15 cellular contexts compared by ENCODE assay signal in genomic region chr7:542131-542934, GRCh38. TPM values are rescaled to one million over a fixed set of nuclear protein-coding genes. Genes with fewer than 3 reads are reported as not detected.
DNase-seq lines count a peak whose midpoint lies in the region; ATAC-seq, FAIRE-seq and TF ChIP-seq lines count a peak whose summit lies in the region.
"Had no signal": no experiment of that assay in that cellular context is flagged by ENCODE, and none has a peak within 500 bp of the region (broad histone marks: within the 10 kb centered on the region; RNA-seq: fewer than 3 reads in every experiment).

No MANE protein-coding gene starts in this region.

- H3K36me3 ChIP-seq in SJSA1 (no peaks in the 10 kb centered on the region; the same call in 1 of the 2 replicates), keratinocyte (ENCODE audit: control insufficient read depth in 2 of 2, extremely low read depth in 1 of 2, insufficient read depth in 2 of 2, low read length in 2 of 2) (no peaks in the 10 kb centered on the region)
- H3K36me3 ChIP-seq: pancreas, upper lobe of left lung had no signal

- H3K4me3 Mint-ChIP-seq in H9, result no peak overlapping the region
- no peak overlapping the region for H3K4me3 Mint-ChIP-seq in stimulated activated effector memory CD8-positive, alpha-beta T cell treated with anti-CD3 and anti-CD28 coated beads, Interleukin-12 subunit alpha, Interleukin-12 subunit beta, amount 100 ng/mL, for 72 hours

- H2BK120ac ChIP-seq in H9 (ENCODE audit: low read depth, low read length, poor library complexity, severe bottlenecking), result no peak overlapping the region

- no peak overlapping the region for H3T11ph ChIP-seq in H9 (ENCODE audit: low read length)

- H3K27ac ChIP-seq in H9 (ENCODE audit: insufficient read length, low read depth, low read length), result no peak overlapping the region
- H3K27ac ChIP-seq in SJSA1, result peak overlapping the region; percentile 75
- no peak overlapping the region for H3K27ac ChIP-seq in keratinocyte (ENCODE audit: control insufficient read depth, insufficient read depth, low read length)
- H3K27ac ChIP-seq: pancreas, upper lobe of left lung had no signal

- H4K20me1 ChIP-seq in H9 (ENCODE audit: control insufficient read depth, insufficient read depth, insufficient read length) (no peaks in the 10 kb centered on the region), keratinocyte (ENCODE audit: control insufficient read depth, extremely low read depth, insufficient read depth, low read length) (no peaks in the 10 kb centered on the region)

- no peaks in the 10 kb centered on the region for H3K9me1 ChIP-seq in keratinocyte (ENCODE audit: control insufficient read depth, extremely low read depth, insufficient read depth, low read length)

- H3K9me3 ChIP-seq in H9 (ENCODE audit: control insufficient read depth, low read depth, low read length) (no peaks in the 10 kb centered on the region), SJSA1 (replicated peaks) (no peaks in the 10 kb centered on the region), keratinocyte (ENCODE audit: control insufficient read depth, low read depth, low read length) (no peaks in the 10 kb centered on the region)
- H3K9me3 ChIP-seq: pancreas had no signal

- peak; percentile 15 for ATAC-seq in stimulated activated effector memory CD8-positive, alpha-beta T cell treated with anti-CD3 and anti-CD28 coated beads, Interleukin-12 subunit alpha, Interleukin-12 subunit beta, amount 100 ng/mL, for 72 hours
- no peak for ATAC-seq in GM21381 (IDR thresholded peaks at IDR 0.05; ENCODE audit: unreplicated experiment)
- ATAC-seq: pancreas had no signal

- peaks cover 5% of the 10 kb centered on the region for H3K27me3 Mint-ChIP-seq in H9 (ENCODE audit: low read depth)

- H3K4me1 Mint-ChIP-seq in H9, result peaks cover 10 to 16% of the 10 kb centered on the region in 2 experiments
- peaks cover 27% of the 10 kb centered on the region for H3K4me1 Mint-ChIP-seq in stimulated activated effector memory CD8-positive, alpha-beta T cell treated with anti-CD3 and anti-CD28 coated beads, Interleukin-12 subunit alpha, Interleukin-12 subunit beta, amount 100 ng/mL, for 72 hours

- H3K79me2 ChIP-seq in H9 (ENCODE audit: insufficient read depth, low read length) (no peaks in the 10 kb centered on the region), keratinocyte (ENCODE audit: control insufficient read depth, insufficient read depth, low read length) (no peaks in the 10 kb centered on the region)

- no peak for FAIRE-seq in keratinocyte (lab: Jason Lieb, UNC)
- FAIRE-seq: GM12878, pancreas had no signal

- no CpG with 5 or more reads among the region's 34 CpGs for WGBS in H9 (ENCODE audit: extremely low coverage, insufficient read length, low lambda C conversion rate)

- peaks cover 0 to 4% (median 0%) of the 10 kb centered on the region in 3 experiments; a peak in 2 of 7 replicates for H3K36me3 Mint-ChIP-seq in H9 (ENCODE audit: insufficient read depth in 1 of 3, low read depth in 3 of 3)
- no peaks in the 10 kb centered on the region for H3K36me3 Mint-ChIP-seq in stimulated activated effector memory CD8-positive, alpha-beta T cell treated with anti-CD3 and anti-CD28 coated beads, Interleukin-12 subunit alpha, Interleukin-12 subunit beta, amount 100 ng/mL, for 72 hours

- no peak overlapping the region for H3K4me2 ChIP-seq in H9 (ENCODE audit: insufficient read depth, insufficient read length, low read length)
- peak overlapping the region; percentile 28 for H3K4me2 ChIP-seq in keratinocyte (ENCODE audit: control insufficient read depth, extremely low read depth, insufficient read depth, low read depth, low read length)

- TF ChIP-seq CTCF in H9 (conservative IDR thresholded peaks at IDR 0.05) (no peak), keratinocyte (optimal IDR thresholded peaks at IDR 0.05 in 1 of 3, IDR thresholded peaks at IDR 0.05 in 1 of 3, conservative IDR thresholded peaks at IDR 0.05 in 1 of 3; ENCODE audit: extremely low read depth in 1 of 3, insufficient read depth in 2 of 3, low read length in 3 of 3) (no peak)

- H2AK5ac ChIP-seq in H9 (ENCODE audit: insufficient read length, low read length), result no peak overlapping the region

- DNase-seq in H9, result no peak
- no peak for DNase-seq in SJSA1 (ENCODE audit: low read depth in 1 of 2, low spot score in 2 of 2)
- DNase-seq in keratinocyte (ENCODE audit: low read depth, low spot score), result no peak
- no peak for DNase-seq in stimulated activated effector memory CD8-positive, alpha-beta T cell treated with anti-CD3 and anti-CD28 coated beads, Interleukin-12 subunit alpha, Interleukin-12 subunit beta, amount 100 ng/mL, for 72 hours (ENCODE audit: low spot score in 2 of 2)
- DNase-seq in HT-29 (ENCODE audit: low spot score), result no peak
- no peak for DNase-seq in NCI-H2107 (lab: John Stamatoyannopoulos, UW)
- DNase-seq: amygdala; effector CD4-positive, alpha-beta T cell; midbrain; NCI-H1417 treated with DMSO at 0.1 percent for 48 hours; NCI-H524 treated with DMSO at 0.1 percent for 48 hours had no signal

- no peaks in the 10 kb centered on the region for H3K9me3 Mint-ChIP-seq in H9
- H3K9me3 Mint-ChIP-seq in stimulated activated effector memory CD8-positive, alpha-beta T cell treated with anti-CD3 and anti-CD28 coated beads, Interleukin-12 subunit alpha, Interleukin-12 subunit beta, amount 100 ng/mL, for 72 hours, result peaks cover 3% of the 10 kb centered on the region

- H2BK15ac ChIP-seq in H9 (ENCODE audit: low read depth, low read length), result no peak overlapping the region

- no peak overlapping the region for H2BK5ac ChIP-seq in H9 (ENCODE audit: insufficient read length, low read length)

- no peak overlapping the region for H2AFZ ChIP-seq in H9 (ENCODE audit: low read length)
- H2AFZ ChIP-seq in keratinocyte (ENCODE audit: control insufficient read depth, low read length), result no peak overlapping the region

- H3K27ac Mint-ChIP-seq in H9, result peak overlapping the region; percentile 23 to 97 (median 79); a peak in 5 of 7 replicates
- H3K27ac Mint-ChIP-seq in stimulated activated effector memory CD8-positive, alpha-beta T cell treated with anti-CD3 and anti-CD28 coated beads, Interleukin-12 subunit alpha, Interleukin-12 subunit beta, amount 100 ng/mL, for 72 hours, result peak overlapping the region; percentile 74

- no peak overlapping the region for H3K4ac ChIP-seq in H9 (ENCODE audit: low read depth, low read length)

- H3K56ac ChIP-seq in H9 (ENCODE audit: insufficient read length, low read depth, low read length), result no peak overlapping the region

- no peaks in the 10 kb centered on the region for H3K79me1 ChIP-seq in H9 (ENCODE audit: insufficient read depth, low read depth, low read length, poor library complexity, severe bottlenecking)

- H3K4me1 ChIP-seq in H9 (ENCODE audit: insufficient read depth, low read length) (no peaks in the 10 kb centered on the region), SJSA1 (replicated peaks) (peaks cover 63% of the 10 kb centered on the region), keratinocyte (ENCODE audit: control insufficient read depth, extremely low read depth, insufficient read depth, low read length) (peaks cover 41% of the 10 kb centered on the region)

- H4K8ac ChIP-seq in H9 (replicated peaks; ENCODE audit: insufficient read length, low read depth, low read length), result no peak overlapping the region

- H4K91ac ChIP-seq in H9 (ENCODE audit: insufficient read length, low read depth, low read length), result no peak overlapping the region

- H3K27me3 ChIP-seq in H9 (ENCODE audit: insufficient read depth, low read length), result no peaks in the 10 kb centered on the region
- no peaks in the 10 kb centered on the region for H3K27me3 ChIP-seq in SJSA1 (replicated peaks)
- no peaks in the 10 kb centered on the region for H3K27me3 ChIP-seq in keratinocyte (ENCODE audit: control insufficient read depth, extremely low read depth, insufficient read depth, low read length)
- H3K27me3 ChIP-seq: pancreas, upper lobe of left lung had no signal

- peak overlapping the region; percentile 2 for H3K18ac ChIP-seq in H9 (ENCODE audit: insufficient read length, low read depth, low read length)

- H3K4me3 ChIP-seq in SJSA1 (no peak overlapping the region), keratinocyte (ENCODE audit: control insufficient read depth in 2 of 3, extremely low read depth in 1 of 3, insufficient read depth in 2 of 3, low read depth in 1 of 3, low read length in 3 of 3) (no peak overlapping the region)
- H3K4me3 ChIP-seq: GM12878, pancreas, upper lobe of left lung had no signal

- no peak overlapping the region for H2BK12ac ChIP-seq in H9 (ENCODE audit: insufficient read length, low read depth, low read length)

- no peak overlapping the region for H4K5ac ChIP-seq in H9 (ENCODE audit: insufficient read length, low read depth, low read length)

- H3K23ac ChIP-seq in H9 (ENCODE audit: insufficient read length, low read depth, low read length), result no peak overlapping the region

- 0 out of 2 replicates have a peak overlapping the region, but pooled peaks have one; percentile 34 for H3K14ac ChIP-seq in H9 (ENCODE audit: insufficient read depth, low read length)

- H2BK20ac ChIP-seq in H9 (ENCODE audit: low read depth, low read length, poor library complexity, severe bottlenecking), result no peak overlapping the region

- H3K23me2 ChIP-seq in H9 (ENCODE audit: insufficient read length, low read depth, low read length, poor library complexity, severe bottlenecking), result no peaks in the 10 kb centered on the region

- H3K9ac ChIP-seq in H9 (ENCODE audit: extremely low read depth, insufficient read length, low read length), result no peak overlapping the region
- H3K9ac ChIP-seq in keratinocyte (ENCODE audit: control insufficient read depth, extremely low read depth, insufficient read depth, low read length), result no peak overlapping the region

- dilution Hi-C loops in keratinocyte (cut with MboI; ENCODE audit: extremely low pct_ligation_motif_present, low sequenced_read_pairs), result no loop called here

RNA-seq across cellular contexts. Expression of gene PDGFA, which starts 22.7 kb away (rescaled TPM):
- 34.3 and 35.8 TPM in 2 replicates for total RNA-seq in H9 (2021)
- 21.3 and 24.8 TPM in 2 replicates for total RNA-seq in SJSA1 (2014; rRNA removed; shearing (Covaris generic))
- 12.4 to 22.6 TPM (median 14.8 TPM) in 3 replicates for polyA plus RNA-seq in keratinocyte
- polyA plus RNA-seq in keratinocyte (2011; ENCODE audit: low read depth), result 10.9 TPM
- 9.2 and 13.0 TPM in 2 replicates for polyA plus RNA-seq in keratinocyte (2011; cell fraction: cytosol; rRNA removed)
- 23.9 and 25.3 TPM in 2 replicates for polyA plus RNA-seq in keratinocyte (2011; cell fraction: nucleus; rRNA removed)
- 13.5 and 21.9 TPM in 2 replicates for polyA plus RNA-seq in keratinocyte (2012; ENCODE audit: low replicate concordance)
- 36.1 to 45.4 TPM (median 43.7 TPM) in 3 replicates for polyA minus RNA-seq in keratinocyte
- 110 TPM for polyA minus RNA-seq in keratinocyte (2011; cell fraction: cytosol; rRNA and poly(A)+ RNA removed)
- 26.0 and 30.8 TPM in 2 replicates for polyA minus RNA-seq in keratinocyte (2011; cell fraction: nucleus; rRNA and poly(A)+ RNA removed)
- 15.8 and 17.3 TPM in 2 replicates for total RNA-seq in HT-29 (2014; rRNA removed; shearing (Covaris generic))
